In the genomic region with DNA sequence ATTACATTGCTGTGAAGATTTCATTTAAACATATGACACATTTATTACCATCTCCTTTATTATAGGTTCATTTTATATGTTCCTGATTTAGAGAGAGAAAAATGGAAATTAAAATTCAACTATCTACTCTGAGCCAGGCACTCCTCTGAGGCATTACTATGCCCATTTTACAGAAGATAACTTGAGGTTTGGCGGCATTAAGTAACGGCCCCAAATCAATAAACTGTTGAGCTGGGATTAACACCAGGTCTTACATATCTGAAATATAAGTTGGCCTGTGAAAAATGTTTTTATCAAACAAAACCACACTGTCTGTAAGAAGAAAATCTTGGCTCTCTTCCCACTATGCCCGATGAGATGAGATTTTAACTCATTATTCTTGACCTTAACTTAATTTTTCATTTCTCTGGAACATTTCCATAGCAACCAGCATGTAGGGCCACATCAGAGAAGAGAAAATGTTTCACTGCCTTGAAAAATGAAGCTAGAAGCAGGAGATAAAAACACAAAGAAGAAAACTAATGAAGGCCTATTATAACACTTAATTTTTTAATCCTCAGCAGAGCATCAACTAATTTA, we compare ENCODE assay signal across 26 cellular contexts. TPM values are rescaled to one million over a fixed set of nuclear protein-coding genes. Genes with fewer than 3 reads are reported as not detected.
DNase-seq lines count a peak whose midpoint lies in the region; ATAC-seq, FAIRE-seq and TF ChIP-seq lines count a peak whose summit lies in the region.
"Had no signal": no experiment of that assay in that cellular context is flagged by ENCODE, and none has a peak within 500 bp of the region (broad histone marks: within the 10 kb centered on the region; RNA-seq: fewer than 3 reads in every experiment).

No MANE protein-coding gene starts in this region.

- in situ Hi-C loops in transverse colon (cut with MboI; ENCODE audit: low pct_ligation_motif_present in 1 of 4, low pct_unique_long_range_greater_than_20kb in 1 of 4, low sequenced_read_pairs in 3 of 4) = loop anchor here in 1 of 4 donors (25.0 kb wide), 1 partner anchor 212 kb away; no protein-coding TSS in a partner anchor

- intact Hi-C loops in natural killer cell (cut with micrococcal nuclease) = no loop called here
- intact Hi-C loops in transverse colon (cut with DNase I; ENCODE audit: low total_unique reads) = no loop called here

- H3K27me3 ChIP-seq in astrocyte (ENCODE audit: insufficient read depth, low read length) (no peaks in the 10 kb centered on the region), transverse colon (no peaks in the 10 kb centered on the region)
- H3K27me3 ChIP-seq: BLaER1, pancreas, uterus had no signal

- H3K36me3 ChIP-seq in astrocyte (ENCODE audit: insufficient read depth, low read length) = no peaks in the 10 kb centered on the region
- no peaks in the 10 kb centered on the region for H3K36me3 ChIP-seq in transverse colon
- H3K36me3 ChIP-seq: pancreas, uterus had no signal

- H3K9ac ChIP-seq in astrocyte (ENCODE audit: low read length) = no peak overlapping the region
- H3K9ac ChIP-seq: BLaER1 had no signal

- H3K27ac ChIP-seq in astrocyte (ENCODE audit: low read depth, low read length) (no peak overlapping the region), transverse colon (no peak overlapping the region)
- H3K27ac ChIP-seq: A549, BLaER1, pancreas, uterus, WERI-Rb-1 had no signal

- H2AFZ ChIP-seq in astrocyte (ENCODE audit: low read depth, low read length) = no peak overlapping the region

- H3K4me1 Mint-ChIP-seq in natural killer cell = peaks cover 47 to 73% of the 10 kb centered on the region in 2 donors
- H3K4me1 Mint-ChIP-seq in natural killer cell treated with Interleukin-12 subunit alpha and Interleukin-12 subunit beta and Interleukin-15 and Interleukin-18, amount 100 ng/mL, for 72 hours (ENCODE audit: low read depth in 2 of 2) = peaks cover 40 to 45% of the 10 kb centered on the region in 2 donors
- peaks cover 31% of the 10 kb centered on the region for H3K4me1 Mint-ChIP-seq in astrocyte (ENCODE audit: low read depth, unreplicated experiment)
- H3K4me1 Mint-ChIP-seq: endodermal cell had no signal

- WGBS in transverse colon (ENCODE audit: low coverage in 1 of 2), 2 donors = 54 to 73% methylated on average over 2 to 3 of the region's 3 CpGs

- no peak for ATAC-seq in natural killer cell
- no peak for ATAC-seq in natural killer cell treated with Interleukin-12 subunit alpha and Interleukin-12 subunit beta and Interleukin-15 and Interleukin-18, amount 100 ng/mL, for 72 hours
- ATAC-seq: sciatic nerve had no signal

- no peak for TF ChIP-seq EP300 in transverse colon (IDR thresholded peaks at IDR 0.05; ENCODE audit: low read depth)

- H3K36me3 Mint-ChIP-seq in natural killer cell (no peaks in the 10 kb centered on the region), astrocyte (ENCODE audit: low read depth, unreplicated experiment) (peaks cover 5% of the 10 kb centered on the region)
- H3K36me3 Mint-ChIP-seq in natural killer cell treated with Interleukin-12 subunit alpha and Interleukin-12 subunit beta and Interleukin-15 and Interleukin-18, amount 100 ng/mL, for 72 hours = no peaks in the 10 kb centered on the region

- DNase-seq in natural killer cell = no peak
- no peak for DNase-seq in natural killer cell treated with Interleukin-12 subunit alpha and Interleukin-12 subunit beta and Interleukin-15 and Interleukin-18, amount 100 ng/mL, for 72 hours (ENCODE audit: low spot score)
- DNase-seq in astrocyte (ENCODE audit: low read depth) = peak; percentile 45
- DNase-seq in foreskin melanocyte = peak; percentile 42
- no peak for DNase-seq in transverse colon
- DNase-seq in activated gamma-delta T cell (lab: John Stamatoyannopoulos, UW) = no peak
- no peak for DNase-seq in NCI-H510A (lab: John Stamatoyannopoulos, UW)
- no peak for DNase-seq in NCI-H2107 treated with DMSO at 0.1 percent for 48 hours (lab: John Stamatoyannopoulos, UW; ENCODE audit: unreplicated experiment)
- DNase-seq: activated gamma-delta T cell treated with Interleukin-2 at 50 U/mL for 16 hours, endodermal cell, hippocampal formation, KBM-7, NCI-H1694, NCI-H774, OCI-M1, pancreas, Right ventricle myocardium superior, substantia nigra, T-helper 1 cell, uterus, WERI-Rb-1 had no signal

- H3K27me3 Mint-ChIP-seq in natural killer cell (ENCODE audit: low read depth in 2 of 2) (no peaks in the 10 kb centered on the region), astrocyte (ENCODE audit: low read depth, unreplicated experiment) (no peaks in the 10 kb centered on the region)
- H3K27me3 Mint-ChIP-seq in natural killer cell treated with Interleukin-12 subunit alpha and Interleukin-12 subunit beta and Interleukin-15 and Interleukin-18, amount 100 ng/mL, for 72 hours = no peaks in the 10 kb centered on the region

- peak overlapping the region; percentile 2 to 81 for H3K27ac Mint-ChIP-seq in natural killer cell
- H3K27ac Mint-ChIP-seq in natural killer cell treated with Interleukin-12 subunit alpha and Interleukin-12 subunit beta and Interleukin-15 and Interleukin-18, amount 100 ng/mL, for 72 hours = peak overlapping the region in 1 of 2 donors; percentile 2
- no peak overlapping the region for H3K27ac Mint-ChIP-seq in astrocyte (ENCODE audit: unreplicated experiment)

- H3K4me3 ChIP-seq in astrocyte (ENCODE audit: insufficient read depth, low read depth, low read length) = no peak overlapping the region
- H3K4me3 ChIP-seq in transverse colon = no peak overlapping the region
- H3K4me3 ChIP-seq: A549, BLaER1, lung, pancreas, uterus had no signal

- TF ChIP-seq CTCF in natural killer cell (IDR thresholded peaks at IDR 0.05) = no peak
- TF ChIP-seq CTCF in astrocyte (IDR thresholded peaks at IDR 0.05; ENCODE audit: insufficient read depth, low read depth, low read length) = no peak
- TF ChIP-seq CTCF in transverse colon (IDR thresholded peaks at IDR 0.05) = no peak

- H3K4me2 ChIP-seq in astrocyte (ENCODE audit: low read length) = no peak overlapping the region
- H3K4me2 ChIP-seq: A549, BLaER1 had no signal

- peaks cover 97% of the 10 kb centered on the region for H3K79me2 ChIP-seq in astrocyte (ENCODE audit: insufficient read depth, low read length)

- H3K4me3 Mint-ChIP-seq in natural killer cell (no peak overlapping the region), astrocyte (ENCODE audit: unreplicated experiment) (peak overlapping the region; percentile 25)
- H3K4me3 Mint-ChIP-seq in natural killer cell treated with Interleukin-12 subunit alpha and Interleukin-12 subunit beta and Interleukin-15 and Interleukin-18, amount 100 ng/mL, for 72 hours = no peak overlapping the region
- H3K4me3 Mint-ChIP-seq: endodermal cell had no signal

- H3K4me1 ChIP-seq in astrocyte (ENCODE audit: insufficient read depth, low read length) (no peaks in the 10 kb centered on the region), transverse colon (peaks cover 5 to 38% (median 17%) of the 10 kb centered on the region in 4 donors)

- H4K20me1 ChIP-seq in astrocyte (ENCODE audit: insufficient read depth, low read length) = peaks cover 92% of the 10 kb centered on the region

- no peaks in the 10 kb centered on the region for H3K9me3 Mint-ChIP-seq in natural killer cell
- H3K9me3 Mint-ChIP-seq in natural killer cell treated with Interleukin-12 subunit alpha and Interleukin-12 subunit beta and Interleukin-15 and Interleukin-18, amount 100 ng/mL, for 72 hours = no peaks in the 10 kb centered on the region
- H3K9me3 Mint-ChIP-seq in astrocyte (ENCODE audit: unreplicated experiment) = no peaks in the 10 kb centered on the region
- H3K9me3 Mint-ChIP-seq: endodermal cell had no signal

- TF ChIP-seq POLR2A in transverse colon (IDR thresholded peaks at IDR 0.05) = no peak

- H3K9me3 ChIP-seq in astrocyte (ENCODE audit: insufficient read depth, low read depth, low read length) (no peaks in the 10 kb centered on the region), transverse colon (no peaks in the 10 kb centered on the region)
- H3K9me3 ChIP-seq: A549, pancreas, uterus had no signal

- FAIRE-seq in astrocyte (lab: Jason Lieb, UNC) = no peak
- FAIRE-seq: A549, keratinocyte, pancreas had no signal

RNA-seq across cellular contexts. Expression of a gene that starts 21.8 kb away (rescaled TPM):
- total RNA-seq in natural killer cell = 10 to 100 TPM; 67.8 to 82.1 (median 78.9) TPM
- 10 to 100 TPM; 53.2 to 65.4 TPM for total RNA-seq in natural killer cell treated with Interleukin-12 subunit alpha and Interleukin-12 subunit beta and Interleukin-15 and Interleukin-18, amount 100 ng/mL, for 72 hours
- 31.2 and 38.1 TPM in 2 replicates for total RNA-seq in astrocyte
- total RNA-seq in transverse colon = 10 to 100 TPM; 17.9 to 37.9 (median 33.1) TPM

Comparison
In these comparisons a context has a peak if more than half of its experiments do, and no peak if none do; other contexts are left out.
1. DNase-seq: peak in astrocyte (single experiment) and foreskin melanocyte (single experiment); none in natural killer cell (single experiment), natural killer cell treated with Interleukin-12 subunit alpha and Interleukin-12 subunit beta and Interleukin-15 and Interleukin-18, amount 100 ng/mL, for 72 hours (single experiment), transverse colon (single experiment), activated gamma-delta T cell (single experiment), NCI-H510A (single experiment) and NCI-H2107 treated with DMSO at 0.1 percent for 48 hours (single experiment).